In the genomic region with DNA sequence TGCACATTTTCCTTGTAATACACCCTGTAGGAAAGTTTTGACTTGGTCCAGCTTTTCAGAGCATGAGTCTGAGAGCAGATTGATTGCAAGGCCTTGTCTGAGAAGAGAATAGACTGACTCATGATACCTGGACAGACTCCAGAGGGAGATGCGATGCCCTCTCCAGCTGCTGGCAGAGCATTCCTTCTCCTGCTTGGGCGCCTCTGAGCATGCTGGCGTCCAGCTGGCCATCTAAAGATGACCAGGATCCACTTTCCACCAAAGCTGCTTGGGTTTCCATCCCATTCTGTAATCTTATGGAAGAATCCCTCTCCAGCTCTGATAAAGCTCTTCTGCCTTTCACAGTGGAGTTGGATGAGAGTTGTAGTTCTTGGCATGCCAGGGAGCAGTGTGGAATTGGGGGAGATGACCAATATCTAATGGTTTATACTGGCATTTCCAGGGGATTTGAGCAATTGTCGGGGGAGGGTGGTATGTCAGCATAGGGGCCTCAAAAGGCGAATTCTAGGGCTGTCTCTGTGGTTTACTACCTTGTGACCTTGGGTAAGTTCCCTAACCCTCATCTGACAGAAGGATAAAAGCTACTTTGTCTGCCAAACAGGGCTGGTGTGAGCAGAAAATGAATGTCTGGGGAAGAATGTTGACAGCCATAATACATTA, we compare ENCODE assay signal across 1 cellular context.
TF ChIP-seq lines count a peak whose summit lies in the region.

No MANE protein-coding gene starts in this region.

TF ChIP-seq in SK-N-SH, 30 proteins besides CTCF, POLR2A, EP300 and RAD21 (continued from another document):
- TF ChIP-seq ZBTB33 (IDR thresholded peaks at IDR 0.05; ENCODE audit: borderline replicate concordance, low read depth), result no peak
- TF ChIP-seq MXI1 (IDR thresholded peaks at IDR 0.05; ENCODE audit: low read depth, low read length), result no peak
- peak; percentile 78 for TF ChIP-seq JUND (IDR thresholded peaks at IDR 0.05)
- TF ChIP-seq GATA2 (CRISPR knock-in tag; IDR thresholded peaks at IDR 0.05), result no peak
- TF ChIP-seq FOSL2 (IDR thresholded peaks at IDR 0.05; ENCODE audit: borderline replicate concordance, low read depth), result peak; percentile 77; the same call in 1 of the 2 replicates
- TF ChIP-seq NFIC (IDR thresholded peaks at IDR 0.05; ENCODE audit: borderline replicate concordance), result peak; percentile 89
- TF ChIP-seq, protein P1, sequence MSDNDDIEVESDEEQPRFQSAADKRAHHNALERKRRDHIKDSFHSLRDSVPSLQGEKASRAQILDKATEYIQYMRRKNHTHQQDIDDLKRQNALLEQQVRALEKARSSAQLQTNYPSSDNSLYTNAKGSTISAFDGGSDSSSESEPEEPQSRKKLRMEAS (IDR thresholded peaks at IDR 0.05; ENCODE audit: low read depth), result peak; percentile 69; the same call in 1 of the 2 replicates
- TF ChIP-seq FOXJ3 (CRISPR knock-in tag; IDR thresholded peaks at IDR 0.05), result no peak
- no peak for TF ChIP-seq EZH2phosphoT487 (IDR thresholded peaks at IDR 0.05; ENCODE audit: borderline replicate concordance, low read depth)
- TF ChIP-seq, protein P2, sequence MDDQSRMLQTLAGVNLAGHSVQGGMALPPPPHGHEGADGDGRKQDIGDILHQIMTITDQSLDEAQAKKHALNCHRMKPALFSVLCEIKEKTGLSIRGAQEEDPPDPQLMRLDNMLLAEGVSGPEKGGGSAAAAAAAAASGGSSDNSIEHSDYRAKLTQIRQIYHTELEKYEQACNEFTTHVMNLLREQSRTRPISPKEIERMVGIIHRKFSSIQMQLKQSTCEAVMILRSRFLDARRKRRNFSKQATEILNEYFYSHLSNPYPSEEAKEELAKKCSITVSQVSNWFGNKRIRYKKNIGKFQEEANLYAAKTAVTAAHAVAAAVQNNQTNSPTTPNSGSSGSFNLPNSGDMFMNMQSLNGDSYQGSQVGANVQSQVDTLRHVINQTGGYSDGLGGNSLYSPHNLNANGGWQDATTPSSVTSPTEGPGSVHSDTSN (IDR thresholded peaks at IDR 0.05), result peak; percentile 85
